1 cellular context compared by ENCODE assay signal in genomic region chr1:11978290-11978689, GRCh38.
TF ChIP-seq lines count a peak whose summit lies in the region.

No MANE protein-coding gene starts in this region.

TF ChIP-seq in HepG2, 621 proteins besides CTCF, POLR2A, EP300 and RAD21:
- TF ChIP-seq ZNF7 (CRISPR knock-in tag; IDR thresholded peaks at IDR 0.05) = no peak
- peak; percentile 26 for TF ChIP-seq AGO2 (optimal IDR thresholded peaks at IDR 0.05; ENCODE audit: low read depth, low read length)
- TF ChIP-seq ZNF205 (CRISPR knock-in tag; IDR thresholded peaks at IDR 0.05) = no peak
TF ChIP-seq in HepG2: peak in this region for 1.
